Comparison of ENCODE assay signal across 8 cellular contexts in genomic region chr22:36194971-36195370, GRCh38. TPM values are rescaled to one million over a fixed set of nuclear protein-coding genes. Genes with fewer than 3 reads are reported as not detected.
DNase-seq lines count a peak whose midpoint lies in the region; ATAC-seq, FAIRE-seq and TF ChIP-seq lines count a peak whose summit lies in the region.

No MANE protein-coding gene starts in this region.

- DNase-seq in D341Med (ENCODE audit: low spot score) (peak; percentile 62), HK-2 (ENCODE audit: unreplicated experiment) (peak; percentile 45), T-cell (peak in 25 of 34 experiments; percentile 1 to 34 (median 19)), bronchial epithelial cell (ENCODE audit: low read depth) (peak; percentile 43), keratinocyte (ENCODE audit: low read depth, low spot score) (no peak)
- peak; percentile 15 to 32 for DNase-seq in stimulated activated CD4-positive, alpha-beta T cell treated with anti-CD3 and anti-CD28 coated beads, Interleukin-4, amount 100 ng/mL, for 4 hours

- no peaks in the 10 kb centered on the region for H3K36me3 Mint-ChIP-seq in T-cell

- TF ChIP-seq CTCF in bronchial epithelial cell (IDR thresholded peaks at IDR 0.05; ENCODE audit: insufficient read depth, low read length, severe bottlenecking) (peak; percentile 71), keratinocyte (optimal IDR thresholded peaks at IDR 0.05 in 1 of 3, IDR thresholded peaks at IDR 0.05 in 1 of 3, conservative IDR thresholded peaks at IDR 0.05 in 1 of 3; ENCODE audit: extremely low read depth in 1 of 3, insufficient read depth in 2 of 3, low read length in 3 of 3) (peak in 2 of 3 experiments; percentile 65 to 72)

- no peaks in the 10 kb centered on the region for H3K4me1 ChIP-seq in keratinocyte (ENCODE audit: control insufficient read depth, extremely low read depth, insufficient read depth, low read length)

- dilution Hi-C loops in keratinocyte (cut with MboI; ENCODE audit: extremely low pct_ligation_motif_present, low sequenced_read_pairs): no loop called here

- H3K4me3 ChIP-seq in bronchial epithelial cell (ENCODE audit: low read depth, low read length) (no peak overlapping the region), keratinocyte (ENCODE audit: control insufficient read depth in 2 of 3, extremely low read depth in 1 of 3, insufficient read depth in 2 of 3, low read depth in 1 of 3, low read length in 3 of 3) (no peak overlapping the region)

- no peak overlapping the region for H3K27ac Mint-ChIP-seq in T-cell

- H3K9ac ChIP-seq in keratinocyte (ENCODE audit: control insufficient read depth, extremely low read depth, insufficient read depth, low read length): no peak overlapping the region

- POLR2A ChIA-PET in T-cell (lab: Charles Lee): no interaction called here

- H3K27me3 ChIP-seq in bronchial epithelial cell (ENCODE audit: control insufficient read depth, insufficient read depth, low read length) (peaks cover 2% of the 10 kb centered on the region), keratinocyte (ENCODE audit: control insufficient read depth, extremely low read depth, insufficient read depth, low read length) (peaks cover 11% of the 10 kb centered on the region)

- no peaks in the 10 kb centered on the region for H4K20me1 ChIP-seq in keratinocyte (ENCODE audit: control insufficient read depth, extremely low read depth, insufficient read depth, low read length)

- CTCF ChIA-PET in T-cell (lab: Charles Lee): interaction anchor here in 1 of 2 donors (0.9 to 1.0 kb wide), 3 partner anchors 26 to 292 kb away, joined by 3 read pairs; no protein-coding TSS in a partner anchor

- no peak overlapping the region for H2AFZ ChIP-seq in keratinocyte (ENCODE audit: control insufficient read depth, low read length)

- no peaks in the 10 kb centered on the region for H3K9me3 ChIP-seq in keratinocyte (ENCODE audit: control insufficient read depth, low read depth, low read length)

- H3K4me2 ChIP-seq in keratinocyte (ENCODE audit: control insufficient read depth, extremely low read depth, insufficient read depth, low read depth, low read length): no peak overlapping the region

- H3K36me3 ChIP-seq in bronchial epithelial cell (ENCODE audit: control insufficient read depth, insufficient read depth, low read length): no peaks in the 10 kb centered on the region
- H3K36me3 ChIP-seq in keratinocyte (ENCODE audit: control insufficient read depth in 2 of 2, extremely low read depth in 1 of 2, insufficient read depth in 2 of 2, low read length in 2 of 2): no peaks in the 10 kb centered on the region

- H3K27me3 Mint-ChIP-seq in T-cell: peaks cover 4 to 7% of the 10 kb centered on the region in 2 donors

- H3K4me3 Mint-ChIP-seq in T-cell: no peak overlapping the region

- H3K79me2 ChIP-seq in keratinocyte (ENCODE audit: control insufficient read depth, insufficient read depth, low read length): no peaks in the 10 kb centered on the region

- FAIRE-seq in bronchial epithelial cell (lab: Jason Lieb, UNC) (no peak), keratinocyte (lab: Jason Lieb, UNC) (peak; percentile 76)

- no peak overlapping the region for H3K27ac ChIP-seq in keratinocyte (ENCODE audit: control insufficient read depth, insufficient read depth, low read length)

- ATAC-seq in T-cell (replicated peaks in 1 of 4) (peak; percentile 58 to 74 (median 66)), HG02571 (IDR thresholded peaks at IDR 0.05; ENCODE audit: unreplicated experiment) (no peak), GM21447 (IDR thresholded peaks at IDR 0.05; ENCODE audit: unreplicated experiment) (no peak)

- no peaks in the 10 kb centered on the region for H3K9me3 Mint-ChIP-seq in T-cell

- peaks cover 15 to 22% (median 16%) of the 10 kb centered on the region in 3 donors for H3K4me1 Mint-ChIP-seq in T-cell

- H3K9me1 ChIP-seq in keratinocyte (ENCODE audit: control insufficient read depth, extremely low read depth, insufficient read depth, low read length): no peaks in the 10 kb centered on the region

RNA-seq across cellular contexts. Expression of gene APOL4, which starts 6.6 kb away (rescaled TPM):
- under 1 TPM in 2 of 5 donors, not detected in 3; 0.22 to 0.72 TPM for total RNA-seq in T-cell
- under 0.01 and 0.77 TPM in 2 replicates for total RNA-seq in bronchial epithelial cell
- 0.03 to 0.08 TPM (median 0.04 TPM) in 3 replicates for polyA plus RNA-seq in keratinocyte
- polyA plus RNA-seq in keratinocyte (2011; ENCODE audit: low read depth): not detected
- polyA plus RNA-seq in keratinocyte (2011; cell fraction: cytosol; rRNA removed): 0.02 TPM in 1 of 2 replicates, not detected in the other
- polyA plus RNA-seq in keratinocyte (2011; cell fraction: nucleus; rRNA removed): 0.08 and 0.23 TPM in 2 replicates
- 0.10 TPM in 1 of 2 replicates, not detected in the other for polyA plus RNA-seq in keratinocyte (2012; ENCODE audit: low replicate concordance)
- not detected in 3 replicates for polyA minus RNA-seq in keratinocyte
- polyA minus RNA-seq in keratinocyte (2011; cell fraction: cytosol; rRNA and poly(A)+ RNA removed): not detected
- 1.0 TPM in 1 of 2 replicates, not detected in the other for polyA minus RNA-seq in keratinocyte (2011; cell fraction: nucleus; rRNA and poly(A)+ RNA removed)

RNA-seq across cellular contexts. Expression of gene APOL3, which starts 34.4 kb away (rescaled TPM):
- total RNA-seq in T-cell: 100 to 1,000 TPM; 152 to 191 (median 167) TPM
- total RNA-seq in bronchial epithelial cell: 0.13 TPM in 1 of 2 replicates, not detected in the other
- polyA plus RNA-seq in keratinocyte: 0.46 to 1.1 TPM (median 0.92 TPM) in 3 replicates
- polyA plus RNA-seq in keratinocyte (2011; ENCODE audit: low read depth): not detected
- 0.45 and 0.49 TPM in 2 replicates for polyA plus RNA-seq in keratinocyte (2011; cell fraction: cytosol; rRNA removed)
- polyA plus RNA-seq in keratinocyte (2011; cell fraction: nucleus; rRNA removed): 0.40 and 0.52 TPM in 2 replicates
- polyA plus RNA-seq in keratinocyte (2012; ENCODE audit: low replicate concordance): 1.2 TPM in 1 of 2 replicates, not detected in the other
- polyA minus RNA-seq in keratinocyte: 0.56 to 2.9 TPM in 2 of 3 replicates, not detected in the other
- not detected for polyA minus RNA-seq in keratinocyte (2011; cell fraction: cytosol; rRNA and poly(A)+ RNA removed)
- 0.32 TPM in 1 of 2 replicates, not detected in the other for polyA minus RNA-seq in keratinocyte (2011; cell fraction: nucleus; rRNA and poly(A)+ RNA removed)

RNA-seq across cellular contexts. Expression of gene APOL2, which starts 44.4 kb away (rescaled TPM):
- total RNA-seq in T-cell: 10 to 100 TPM; 38.3 to 80.7 (median 70.6) TPM
- 7.1 and 13.4 TPM in 2 replicates for total RNA-seq in bronchial epithelial cell
- 8.9 to 10.3 TPM (median 8.9 TPM) in 3 replicates for polyA plus RNA-seq in keratinocyte
- 7.2 TPM for polyA plus RNA-seq in keratinocyte (2011; ENCODE audit: low read depth)
- 6.4 and 7.2 TPM in 2 replicates for polyA plus RNA-seq in keratinocyte (2011; cell fraction: cytosol; rRNA removed)
- polyA plus RNA-seq in keratinocyte (2011; cell fraction: nucleus; rRNA removed): 21.0 and 27.0 TPM in 2 replicates
- polyA plus RNA-seq in keratinocyte (2012; ENCODE audit: low replicate concordance): 3.3 and 13.5 TPM in 2 replicates
- polyA minus RNA-seq in keratinocyte: 18.2 to 20.9 TPM (median 19.3 TPM) in 3 replicates
- polyA minus RNA-seq in keratinocyte (2011; cell fraction: cytosol; rRNA and poly(A)+ RNA removed): 7.5 TPM
- 10.2 and 15.0 TPM in 2 replicates for polyA minus RNA-seq in keratinocyte (2011; cell fraction: nucleus; rRNA and poly(A)+ RNA removed)

RNA-seq across cellular contexts. Expression of gene APOL1, which starts 58.0 kb away (rescaled TPM):
- total RNA-seq in T-cell (10 to 100 TPM; 15.7 to 29.5 (median 19.8) TPM), bronchial epithelial cell (1.8 and 3.1 TPM in 2 replicates)
- 3.0 to 4.1 TPM (median 3.7 TPM) in 3 replicates for polyA plus RNA-seq in keratinocyte
- 0.92 TPM for polyA plus RNA-seq in keratinocyte (2011; ENCODE audit: low read depth)
- polyA plus RNA-seq in keratinocyte (2011; cell fraction: cytosol; rRNA removed): 1.2 and 1.5 TPM in 2 replicates
- polyA plus RNA-seq in keratinocyte (2011; cell fraction: nucleus; rRNA removed): 9.8 and 11.2 TPM in 2 replicates
- 1.5 and 4.9 TPM in 2 replicates for polyA plus RNA-seq in keratinocyte (2012; ENCODE audit: low replicate concordance)
- 3.8 to 7.7 TPM (median 3.9 TPM) in 3 replicates for polyA minus RNA-seq in keratinocyte
- polyA minus RNA-seq in keratinocyte (2011; cell fraction: cytosol; rRNA and poly(A)+ RNA removed): not detected
- 4.0 and 6.5 TPM in 2 replicates for polyA minus RNA-seq in keratinocyte (2011; cell fraction: nucleus; rRNA and poly(A)+ RNA removed)

Comparison
In these comparisons a context has a peak if more than half of its experiments do, and no peak if none do; other contexts are left out.
1. ATAC-seq: peak in T-cell (4 of 4); none in HG02571 (single experiment) and GM21447 (single experiment).
2. RNA of gene APOL3, which starts 34.4 kb away (total RNA-seq): 152 to 191 TPM in T-cell; 0.13 TPM in bronchial epithelial cell; every median in the first group is over 100 times any median in the second.